ENCODE assay signal across 1 cellular context in genomic region chr3:197289726-197290125, GRCh38.
TF ChIP-seq lines count a peak whose summit lies in the region.

No MANE protein-coding gene starts in this region.

TF ChIP-seq in IMR-90, 13 proteins besides CTCF, POLR2A, EP300 and RAD21:
- TF ChIP-seq SMC3 (IDR thresholded peaks at IDR 0.05; ENCODE audit: low read depth, low read length): no peak
- no peak for TF ChIP-seq MAZ (IDR thresholded peaks at IDR 0.05; ENCODE audit: borderline replicate concordance, low read depth, low read length)
- TF ChIP-seq RCOR1 (IDR thresholded peaks at IDR 0.05; ENCODE audit: insufficient replicate concordance, low read length): no peak
- TF ChIP-seq USF2 (IDR thresholded peaks at IDR 0.05; ENCODE audit: low read depth, low read length): no peak
- no peak for TF ChIP-seq RFX5 (IDR thresholded peaks at IDR 0.05; ENCODE audit: low read depth, low read length)
- TF ChIP-seq MAFK (IDR thresholded peaks at IDR 0.05; ENCODE audit: low read depth, low read length): no peak
- no peak for TF ChIP-seq NFE2L2 (IDR thresholded peaks at IDR 0.05; ENCODE audit: low read depth, low read length)
- TF ChIP-seq CHD1 (IDR thresholded peaks at IDR 0.05; ENCODE audit: low read depth, low read length): no peak
- no peak for TF ChIP-seq CEBPB (IDR thresholded peaks at IDR 0.05; ENCODE audit: low read depth, low read length)
- TF ChIP-seq ELK1 (IDR thresholded peaks at IDR 0.05; ENCODE audit: borderline replicate concordance, low read depth, low read length): no peak
